ENCODE assay signal across 8 cellular contexts in the genomic region with DNA sequence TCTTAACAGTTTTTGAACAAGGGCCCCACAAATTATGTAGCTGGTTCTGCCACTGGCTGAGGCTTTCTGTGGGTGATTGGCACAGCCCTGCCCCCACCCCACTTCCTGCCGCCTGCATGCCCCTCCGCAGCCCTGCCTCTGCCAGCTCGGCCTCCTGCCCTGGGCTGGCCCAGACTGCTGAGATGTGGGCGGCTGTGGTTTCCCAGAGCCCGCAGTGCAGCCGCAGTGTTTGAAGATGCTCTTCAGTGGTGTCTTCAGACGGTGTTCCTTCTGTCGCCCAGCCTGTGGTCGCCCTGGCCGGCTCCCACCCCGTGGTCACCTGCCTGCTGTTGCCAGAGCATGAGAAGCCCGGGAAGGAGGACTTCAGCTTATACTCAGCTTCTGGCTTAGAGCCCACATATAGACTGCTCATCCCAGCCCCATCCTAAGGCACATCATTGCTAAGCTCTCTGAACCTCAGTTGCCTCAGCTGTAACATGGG.
A peak's percentile ranks its signal among the peaks of the same experiment; 100 is the strongest.
DNase-seq lines count a peak whose midpoint lies in the region; ATAC-seq and TF ChIP-seq lines count a peak whose summit lies in the region.

No MANE protein-coding gene starts in this region.

- H3K9me3 ChIP-seq in body of pancreas: no peaks in the 10 kb centered on the region
- no peaks in the 10 kb centered on the region for H3K9me3 ChIP-seq in esophagus squamous epithelium

- no peak overlapping the region for H3K27ac Mint-ChIP-seq in T-helper 2 cell treated with Interferon-gamma antibody and Interleukin-4, amounts not matched to agents 5 μg/mL and 100 μg/mL, for 36 hours

- ATAC-seq in GM21786 (IDR thresholded peaks at IDR 0.05; ENCODE audit: unreplicated experiment): peak; percentile 56
- no peak for ATAC-seq in body of pancreas
- no peak for ATAC-seq in GM18505 (IDR thresholded peaks at IDR 0.05; ENCODE audit: unreplicated experiment)

- H3K4me3 ChIP-seq in body of pancreas: no peak overlapping the region
- H3K4me3 ChIP-seq in esophagus squamous epithelium: no peak overlapping the region

- TF ChIP-seq POLR2A in body of pancreas (IDR thresholded peaks at IDR 0.05): no peak
- TF ChIP-seq POLR2A in esophagus squamous epithelium (IDR thresholded peaks at IDR 0.05): no peak
- no peak for TF ChIP-seq POLR2A in GM18505 (IDR thresholded peaks at IDR 0.05; ENCODE audit: borderline replicate concordance, extremely low read depth, insufficient read depth, insufficient read length)

- H3K36me3 Mint-ChIP-seq in T-helper 2 cell treated with Interferon-gamma antibody and Interleukin-4, amounts not matched to agents 5 μg/mL and 100 μg/mL, for 36 hours (ENCODE audit: low read depth): no peaks in the 10 kb centered on the region

- H3K27me3 Mint-ChIP-seq in T-helper 2 cell treated with Interferon-gamma antibody and Interleukin-4, amounts not matched to agents 5 μg/mL and 100 μg/mL, for 36 hours (ENCODE audit: low read depth): peaks cover 13% of the 10 kb centered on the region

- DNase-seq in T-helper 2 cell treated with Interferon-gamma antibody and Interleukin-4, amounts not matched to agents 5 μg/mL and 100 μg/mL, for 36 hours (ENCODE audit: low spot score): peak; percentile 71
- peak in 3 of 4 donors; percentile 50 to 59 (median 53) for DNase-seq in body of pancreas
- DNase-seq in stimulated activated CD4-positive, alpha-beta T cell treated with anti-CD3 and anti-CD28 coated beads, Interleukin-15, amount 100 ng/mL, for 48 hours (ENCODE audit: low read depth in 2 of 2): peak; percentile 26 to 38
- no peak for DNase-seq in NCI-H2171 (lab: John Stamatoyannopoulos, UW)
- DNase-seq in esophagus squamous epithelium (lab: John Stamatoyannopoulos, UW): no peak
- no peak for DNase-seq in NCI-H1105 treated with DMSO at 0.1 percent for 48 hours (lab: John Stamatoyannopoulos, UW)

- H3K27me3 ChIP-seq in body of pancreas: no peaks in the 10 kb centered on the region
- H3K27me3 ChIP-seq in esophagus squamous epithelium: no peaks in the 10 kb centered on the region

- intact Hi-C loops in body of pancreas (cut with DNase I): no loop called here
- intact Hi-C loops in esophagus squamous epithelium (cut with DNase I): no loop called here

- H3K4me1 Mint-ChIP-seq in T-helper 2 cell treated with Interferon-gamma antibody and Interleukin-4, amounts not matched to agents 5 μg/mL and 100 μg/mL, for 36 hours (ENCODE audit: low read depth): peaks cover 22% of the 10 kb centered on the region

- peak overlapping the region; percentile 21 for H3K4me3 Mint-ChIP-seq in T-helper 2 cell treated with Interferon-gamma antibody and Interleukin-4, amounts not matched to agents 5 μg/mL and 100 μg/mL, for 36 hours

- no peaks in the 10 kb centered on the region for H3K9me3 Mint-ChIP-seq in T-helper 2 cell treated with Interferon-gamma antibody and Interleukin-4, amounts not matched to agents 5 μg/mL and 100 μg/mL, for 36 hours

- TF ChIP-seq CTCF in body of pancreas (IDR thresholded peaks at IDR 0.05) (no peak), esophagus squamous epithelium (IDR thresholded peaks at IDR 0.05) (no peak)

- H3K4me1 ChIP-seq in body of pancreas: peaks cover 42% of the 10 kb centered on the region
- H3K4me1 ChIP-seq in esophagus squamous epithelium: peaks cover 5 to 33% (median 13%) of the 10 kb centered on the region in 3 donors

- H3K36me3 ChIP-seq in body of pancreas (replicated peaks in 1 of 2; ENCODE audit: insufficient read depth in 1 of 2, low read depth in 2 of 2) (no peaks in the 10 kb centered on the region), esophagus squamous epithelium (no peaks in the 10 kb centered on the region)

- H3K27ac ChIP-seq in body of pancreas (peak overlapping the region in 3 of 4 donors; percentile 16 to 37 (median 16)), esophagus squamous epithelium (no peak overlapping the region)

- 59 to 73% methylated on average over 6 to 12 of the region's 12 CpGs for WGBS in body of pancreas, 2 donors
- WGBS in esophagus squamous epithelium, 2 donors: 58% methylated on average over 4 of the region's 12 CpGs; no CpG with 5 or more reads in 1 of the 2 donors

Comparison
In these comparisons a context has a peak if more than half of its experiments do, and no peak if none do; other contexts are left out.
1. DNase-seq: peak in T-helper 2 cell treated with Interferon-gamma antibody and Interleukin-4, amounts not matched to agents 5 μg/mL and 100 μg/mL, for 36 hours (single experiment), body of pancreas (3 of 4) and stimulated activated CD4-positive, alpha-beta T cell treated with anti-CD3 and anti-CD28 coated beads, Interleukin-15, amount 100 ng/mL, for 48 hours (2 of 2); none in NCI-H2171 (single experiment), esophagus squamous epithelium (single experiment) and NCI-H1105 treated with DMSO at 0.1 percent for 48 hours (single experiment).
2. H3K27ac ChIP-seq: peak in body of pancreas (3 of 4); none in esophagus squamous epithelium (0 of 4).